1 cellular context compared by ENCODE assay signal in the genomic region with DNA sequence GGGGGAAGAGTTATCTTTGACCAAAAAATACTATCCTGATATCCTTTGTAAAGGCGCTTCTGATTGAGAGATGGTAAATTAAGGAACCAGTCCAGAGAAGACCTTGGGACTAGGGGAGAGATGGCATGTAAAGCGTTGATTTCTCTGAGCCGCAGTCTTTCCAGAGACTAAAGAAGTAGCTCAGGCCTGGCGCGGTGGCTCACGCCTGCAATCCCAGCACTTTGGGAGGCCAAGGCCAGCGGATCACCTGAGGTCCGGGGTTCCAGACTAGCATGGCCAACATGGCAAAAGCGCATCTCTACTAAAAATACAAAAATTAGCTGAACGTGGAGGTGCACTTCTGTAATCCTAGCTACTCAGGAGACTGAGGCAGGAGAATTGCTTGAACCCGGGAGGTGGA.
TF ChIP-seq lines count a peak whose summit lies in the region.

No MANE protein-coding gene starts in this region.

TF ChIP-seq in endothelial cell of umbilical vein, 7 proteins besides CTCF, POLR2A, EP300 and RAD21:
- TF ChIP-seq JUN (IDR thresholded peaks at IDR 0.05; ENCODE audit: borderline replicate concordance, insufficient read depth, insufficient read length, low read depth) (no peak), POLR2AphosphoS5 (IDR thresholded peaks at IDR 0.05; ENCODE audit: insufficient read depth, low read depth, low read length) (no peak), EZH2 (IDR thresholded peaks at IDR 0.05; ENCODE audit: borderline replicate concordance, low read depth, low read length, severe bottlenecking) (no peak), MYC (IDR thresholded peaks at IDR 0.05; ENCODE audit: low read depth, low read length) (no peak), GATA2 (IDR thresholded peaks at IDR 0.05; ENCODE audit: insufficient read depth, insufficient read length, low read depth, low read length) (no peak), FOS (IDR thresholded peaks at IDR 0.05; ENCODE audit: borderline replicate concordance, insufficient read depth, low read length) (no peak)
- TF ChIP-seq, protein P1, sequence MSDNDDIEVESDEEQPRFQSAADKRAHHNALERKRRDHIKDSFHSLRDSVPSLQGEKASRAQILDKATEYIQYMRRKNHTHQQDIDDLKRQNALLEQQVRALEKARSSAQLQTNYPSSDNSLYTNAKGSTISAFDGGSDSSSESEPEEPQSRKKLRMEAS (IDR thresholded peaks at IDR 0.05; ENCODE audit: insufficient read depth, insufficient read length), result no peak
